Comparison of ENCODE assay signal across 10 cellular contexts in the genomic region with DNA sequence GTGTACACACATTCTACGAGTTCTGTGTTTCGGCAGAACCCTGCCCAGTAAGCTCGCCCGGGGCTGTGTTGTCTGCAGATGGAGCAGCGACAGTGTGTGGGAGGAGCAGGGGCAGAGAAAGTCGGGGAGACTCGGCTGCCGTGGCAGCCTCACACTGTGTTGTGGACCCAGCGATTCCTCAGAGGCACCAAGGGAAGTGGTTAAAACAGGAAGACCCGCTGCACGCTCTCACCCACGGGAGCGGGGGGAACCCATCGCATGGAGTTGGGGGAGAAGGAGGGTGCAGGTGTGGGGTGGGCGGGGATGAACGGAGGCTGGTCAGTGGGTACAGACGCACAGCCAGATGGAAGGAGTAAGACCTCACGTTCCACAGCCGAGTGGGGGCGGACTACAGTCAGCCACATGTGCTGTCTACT.
A peak's percentile ranks its signal among the peaks of the same experiment; 100 is the strongest.
DNase-seq lines count a peak whose midpoint lies in the region; ATAC-seq and TF ChIP-seq lines count a peak whose summit lies in the region.
"Had no signal": no experiment of that assay in that cellular context is flagged by ENCODE, and none has a peak within 500 bp of the region (broad histone marks: within the 10 kb centered on the region; RNA-seq: fewer than 3 reads in every experiment).

No MANE protein-coding gene starts in this region.

- no peak overlapping the region for H3K27ac ChIP-seq in thoracic aorta
- H3K27ac ChIP-seq: A549 had no signal

- H3K4me1 ChIP-seq in thoracic aorta (ENCODE audit: control insufficient read depth in 1 of 2, low read depth in 2 of 2) = no peaks in the 10 kb centered on the region
- H3K4me1 ChIP-seq: A549 had no signal

- H3K36me3 Mint-ChIP-seq in T-helper 2 cell treated with Interferon-gamma antibody and Interleukin-4, amounts not matched to agents 5 μg/mL and 100 μg/mL, for 36 hours (ENCODE audit: low read depth) = peaks cover 45% of the 10 kb centered on the region
- peaks cover 47% of the 10 kb centered on the region for H3K36me3 Mint-ChIP-seq in dendritic cell treated with granulocyte-macrophage colony-stimulating factor and Interleukin-4, amounts not matched to agents 40 ng/mL and 50 ng/mL, for 4 days (ENCODE audit: low read depth)
- H3K36me3 Mint-ChIP-seq in mesothelial cell of epicardium = peaks cover 14% of the 10 kb centered on the region

- peaks cover 52% of the 10 kb centered on the region for H3K4me1 Mint-ChIP-seq in T-helper 2 cell treated with Interferon-gamma antibody and Interleukin-4, amounts not matched to agents 5 μg/mL and 100 μg/mL, for 36 hours (ENCODE audit: low read depth)
- H3K4me1 Mint-ChIP-seq in dendritic cell treated with granulocyte-macrophage colony-stimulating factor and Interleukin-4, amounts not matched to agents 40 ng/mL and 50 ng/mL, for 4 days (ENCODE audit: low read depth) = peaks cover 94% of the 10 kb centered on the region
- H3K4me1 Mint-ChIP-seq in mesothelial cell of epicardium = peaks cover 6% of the 10 kb centered on the region

- peak overlapping the region; percentile 40 for H3K4me3 ChIP-seq in thoracic aorta
- H3K4me3 ChIP-seq: A549 had no signal

- peaks cover 17% of the 10 kb centered on the region for H3K27me3 Mint-ChIP-seq in T-helper 2 cell treated with Interferon-gamma antibody and Interleukin-4, amounts not matched to agents 5 μg/mL and 100 μg/mL, for 36 hours (ENCODE audit: low read depth)
- no peaks in the 10 kb centered on the region for H3K27me3 Mint-ChIP-seq in dendritic cell treated with granulocyte-macrophage colony-stimulating factor and Interleukin-4, amounts not matched to agents 40 ng/mL and 50 ng/mL, for 4 days
- no peaks in the 10 kb centered on the region for H3K27me3 Mint-ChIP-seq in mesothelial cell of epicardium (ENCODE audit: low read depth)

- intact Hi-C loops in dendritic cell treated with granulocyte-macrophage colony-stimulating factor and Interleukin-4, amounts not matched to agents 40 ng/mL and 50 ng/mL, for 4 days (cut with micrococcal nuclease) = loop anchor here (1.0 kb wide), 1 partner anchor 20 kb away; no protein-coding TSS in a partner anchor

- H3K27me3 ChIP-seq in thoracic aorta (replicated peaks; ENCODE audit: insufficient read depth) = no peaks in the 10 kb centered on the region

- ATAC-seq in thoracic aorta (ENCODE audit: insufficient number of reproducible peaks, low FRiP score, low read depth) = no peak
- ATAC-seq: A549, HCT116 had no signal

- DNase-seq in activated gamma-delta T cell treated with Interleukin-2 at 50 U/mL for 16 hours (peak; percentile 52), activated gamma-delta T cell (lab: John Stamatoyannopoulos, UW) (no peak), thoracic aorta (ENCODE audit: low spot score) (no peak), nucleus accumbens (lab: John Stamatoyannopoulos, UW) (no peak), mesothelial cell of epicardium (ENCODE audit: low spot score in 2 of 2, unreplicated experiment in 2 of 2) (no peak), NCI-H2227 treated with DMSO at 0.1 percent for 48 hours (lab: John Stamatoyannopoulos, UW) (no peak)
- no peak for DNase-seq in T-helper 2 cell treated with Interferon-gamma antibody and Interleukin-4, amounts not matched to agents 5 μg/mL and 100 μg/mL, for 36 hours (ENCODE audit: low spot score)

- H3K9me3 Mint-ChIP-seq in T-helper 2 cell treated with Interferon-gamma antibody and Interleukin-4, amounts not matched to agents 5 μg/mL and 100 μg/mL, for 36 hours = no peaks in the 10 kb centered on the region
- no peaks in the 10 kb centered on the region for H3K9me3 Mint-ChIP-seq in dendritic cell treated with granulocyte-macrophage colony-stimulating factor and Interleukin-4, amounts not matched to agents 40 ng/mL and 50 ng/mL, for 4 days
- H3K9me3 Mint-ChIP-seq in mesothelial cell of epicardium = peaks cover 8% of the 10 kb centered on the region

- peak overlapping the region; percentile 81 for H3K4me3 Mint-ChIP-seq in T-helper 2 cell treated with Interferon-gamma antibody and Interleukin-4, amounts not matched to agents 5 μg/mL and 100 μg/mL, for 36 hours
- peak overlapping the region; percentile 70 for H3K4me3 Mint-ChIP-seq in dendritic cell treated with granulocyte-macrophage colony-stimulating factor and Interleukin-4, amounts not matched to agents 40 ng/mL and 50 ng/mL, for 4 days
- H3K4me3 Mint-ChIP-seq in mesothelial cell of epicardium = no peak overlapping the region

- no peaks in the 10 kb centered on the region for H3K9me3 ChIP-seq in thoracic aorta
- H3K9me3 ChIP-seq: A549 had no signal

- no peak for TF ChIP-seq CTCF in thoracic aorta (IDR thresholded peaks at IDR 0.05)
- no peak for TF ChIP-seq CTCF in mesothelial cell of epicardium (IDR thresholded peaks at IDR 0.05; ENCODE audit: unreplicated experiment)

- peak overlapping the region; percentile 24 for H3K27ac Mint-ChIP-seq in T-helper 2 cell treated with Interferon-gamma antibody and Interleukin-4, amounts not matched to agents 5 μg/mL and 100 μg/mL, for 36 hours
- peak overlapping the region; percentile 87 for H3K27ac Mint-ChIP-seq in dendritic cell treated with granulocyte-macrophage colony-stimulating factor and Interleukin-4, amounts not matched to agents 40 ng/mL and 50 ng/mL, for 4 days
- no peak overlapping the region for H3K27ac Mint-ChIP-seq in mesothelial cell of epicardium

- H3K36me3 ChIP-seq in thoracic aorta = no peaks in the 10 kb centered on the region
